ENCODE assay signal across 8 cellular contexts in genomic region chr10:121608669-121609190, GRCh38. TPM values are rescaled to one million over a fixed set of nuclear protein-coding genes. Genes with fewer than 3 reads are reported as not detected.
DNase-seq lines count a peak whose midpoint lies in the region; ATAC-seq, FAIRE-seq and TF ChIP-seq lines count a peak whose summit lies in the region.

No MANE protein-coding gene starts in this region.

- no peaks in the 10 kb centered on the region for H3K36me3 ChIP-seq in kidney epithelial cell (ENCODE audit: control insufficient read depth, insufficient read depth, low read length)

- DNase-seq in D721Med (ENCODE audit: insufficient read length, low spot score) (peak; percentile 40), NCI-H146 (lab: John Stamatoyannopoulos, UW) (peak; percentile 84), astrocyte of the spinal cord (ENCODE audit: low read depth, low spot score) (no peak), kidney epithelial cell (ENCODE audit: low read depth) (no peak), NOMO-1 treated with DMSO at 0.1 percent for 48 hours (lab: John Stamatoyannopoulos, UW; ENCODE audit: unreplicated experiment) (no peak), NOMO-1 treated with dmso at 0.1 percent for 144 hours (lab: John Stamatoyannopoulos, UW; ENCODE audit: unreplicated experiment) (no peak)
- DNase-seq in stimulated activated CD4-positive, alpha-beta T cell treated with anti-CD3 and anti-CD28 coated beads, Interleukin-4, amount 100 ng/mL, for 48 hours (ENCODE audit: low read depth in 2 of 2) = peak; percentile 18 to 28

- peaks cover 10% of the 10 kb centered on the region for H3K27me3 ChIP-seq in kidney epithelial cell (ENCODE audit: control insufficient read depth, insufficient read depth, low read length)

- TF ChIP-seq CTCF in D721Med (IDR thresholded peaks at IDR 0.05; ENCODE audit: insufficient read depth, missing control alignments) (peak; percentile 72), astrocyte of the spinal cord (IDR thresholded peaks at IDR 0.05; ENCODE audit: low read depth, low read length) (peak; percentile 62), kidney epithelial cell (IDR thresholded peaks at IDR 0.05; ENCODE audit: insufficient read depth, low read length, poor library complexity, severe bottlenecking) (peak; percentile 39)

- FAIRE-seq in D721Med (lab: Jason Lieb, UNC) = no peak

- in situ Hi-C loops in astrocyte of the spinal cord (cut with HindIII; ENCODE audit: low sequenced_read_pairs) = no loop called here

- H3K4me3 ChIP-seq in astrocyte of the spinal cord (ENCODE audit: low read depth, low read length) = no peak overlapping the region
- no peak overlapping the region for H3K4me3 ChIP-seq in kidney epithelial cell (ENCODE audit: low read depth, low read length)

- peak; percentile 71 for ATAC-seq in GM21529 (IDR thresholded peaks at IDR 0.05; ENCODE audit: unreplicated experiment)

RNA-seq across cellular contexts. Expression of gene FGFR2, which starts 10.5 kb away (rescaled TPM):
- 4.5 and 8.9 TPM in 2 replicates for total RNA-seq in kidney epithelial cell

Comparison
In these comparisons a context has a peak if more than half of its experiments do, and no peak if none do; other contexts are left out.
1. DNase-seq: peak in D721Med (single experiment), NCI-H146 (single experiment) and stimulated activated CD4-positive, alpha-beta T cell treated with anti-CD3 and anti-CD28 coated beads, Interleukin-4, amount 100 ng/mL, for 48 hours (2 of 2); none in astrocyte of the spinal cord (single experiment), kidney epithelial cell (single experiment), NOMO-1 treated with DMSO at 0.1 percent for 48 hours (single experiment) and NOMO-1 treated with dmso at 0.1 percent for 144 hours (single experiment).
2. Peak in every context shown above with its lines, with median percentiles within 50 percentile points of each other: CTCF ChIP-seq.